10 cellular contexts compared by ENCODE assay signal in the genomic region with DNA sequence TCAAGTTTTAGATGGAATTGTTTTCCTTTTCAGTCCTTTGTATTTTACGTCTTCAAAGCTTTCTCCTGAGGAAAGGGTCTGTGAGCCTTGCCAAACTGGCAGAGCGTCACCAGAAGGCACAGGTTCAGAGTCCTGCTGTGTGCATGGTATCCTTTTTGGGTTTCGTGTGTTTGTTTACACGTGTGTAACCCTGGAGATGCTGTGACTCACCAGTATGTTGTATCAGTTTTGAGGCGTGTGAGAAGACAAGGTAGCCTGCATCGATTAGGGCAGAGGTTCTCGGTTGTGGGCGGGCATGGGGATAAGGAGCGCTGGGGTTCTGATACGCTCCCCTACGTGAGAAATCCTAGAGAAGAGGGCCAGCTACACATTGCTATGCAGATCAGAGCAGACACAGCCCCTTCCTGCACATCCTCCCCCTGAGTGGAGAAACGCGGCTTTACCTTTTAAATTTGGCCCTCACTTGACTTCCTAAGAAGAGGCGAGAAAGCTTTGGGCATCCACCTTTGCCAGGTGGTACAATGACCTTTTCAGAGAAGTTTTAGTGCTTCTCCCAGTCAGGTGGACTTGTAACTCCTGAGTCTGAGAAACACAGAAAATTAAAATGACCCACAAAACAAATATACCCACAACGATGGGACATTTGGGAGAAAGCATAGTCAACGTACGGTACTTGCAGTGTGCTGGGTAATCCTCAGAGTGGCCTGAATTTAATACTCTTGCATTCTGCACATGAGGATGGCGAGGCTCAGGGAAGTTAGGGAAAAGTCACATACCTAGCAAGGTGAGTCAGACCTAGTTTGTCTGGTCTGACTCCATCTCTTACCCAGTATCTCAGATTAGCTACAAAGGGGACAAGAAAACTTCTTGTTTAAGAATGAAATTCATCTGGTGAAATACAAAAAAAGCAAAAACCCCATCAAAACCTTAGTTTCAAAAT. TPM values are rescaled to one million over a fixed set of nuclear protein-coding genes. Genes with fewer than 3 reads are reported as not detected.
DNase-seq lines count a peak whose midpoint lies in the region; ATAC-seq and TF ChIP-seq lines count a peak whose summit lies in the region.
"Had no signal": no experiment of that assay in that cellular context is flagged by ENCODE, and none has a peak within 500 bp of the region (broad histone marks: within the 10 kb centered on the region; RNA-seq: fewer than 3 reads in every experiment).

No MANE protein-coding gene starts in this region.

- no peak for TF ChIP-seq CTCF in choroid plexus epithelial cell (conservative IDR thresholded peaks at IDR 0.05; ENCODE audit: low read depth, low read length)

- peak; percentile 55 for ATAC-seq in HG03469 (IDR thresholded peaks at IDR 0.05; ENCODE audit: unreplicated experiment)

- DNase-seq in NCI-H2029 (lab: John Stamatoyannopoulos, UW) (peak; percentile 32), NCI-H2029 treated with DMSO at 0.1 percent for 48 hours (lab: John Stamatoyannopoulos, UW) (no peak), choroid plexus epithelial cell (ENCODE audit: low read depth) (peak; percentile 59), renal cortical epithelial cell (ENCODE audit: low read depth) (peak; percentile 36), NCI-H226 (no peak), kidney glomerular epithelial cell (lab: John Stamatoyannopoulos, UW) (no peak)
- no peak for DNase-seq in effector CD4-positive, alpha-beta T cell
- DNase-seq: 8988T had no signal

- no peak overlapping the region for H3K4me3 ChIP-seq in choroid plexus epithelial cell (ENCODE audit: low read depth, low read length)
- H3K4me3 ChIP-seq: SK-N-MC had no signal

RNA-seq across cellular contexts. Expression of a gene that starts 38.1 kb away (rescaled TPM):
- 26.4 and 84.4 TPM in 2 replicates for total RNA-seq in renal cortical epithelial cell

Comparison
In these comparisons a context has a peak if more than half of its experiments do, and no peak if none do; other contexts are left out.
1. DNase-seq: peak in NCI-H2029 (single experiment), choroid plexus epithelial cell (single experiment) and renal cortical epithelial cell (single experiment); none in NCI-H2029 treated with DMSO at 0.1 percent for 48 hours (single experiment), NCI-H226 (single experiment), kidney glomerular epithelial cell (single experiment) and effector CD4-positive, alpha-beta T cell (single experiment).